14 cellular contexts compared by ENCODE assay signal in genomic region chr2:241156997-241157441, GRCh38. TPM values are rescaled to one million over a fixed set of nuclear protein-coding genes. Genes with fewer than 3 reads are reported as not detected.
DNase-seq lines count a peak whose midpoint lies in the region; ATAC-seq and TF ChIP-seq lines count a peak whose summit lies in the region.
"Had no signal": no experiment of that assay in that cellular context is flagged by ENCODE, and none has a peak within 500 bp of the region (broad histone marks: within the 10 kb centered on the region; RNA-seq: fewer than 3 reads in every experiment).

No MANE protein-coding gene starts in this region.

- no TSS peak for BruUV-seq in Caco-2 (replicated peaks; lab: Mats Ljungman, UMichigan)

- peaks cover 9% of the 10 kb centered on the region for H3K4me1 Mint-ChIP-seq in T-helper 17 cell
- no peaks in the 10 kb centered on the region for H3K4me1 Mint-ChIP-seq in Caco-2 (ENCODE audit: low read depth, unreplicated experiment)

- H3K4me1 ChIP-seq in tibial nerve (peaks cover 0 to 11% (median 0%) of the 10 kb centered on the region in 4 donors), Caco-2 (no peaks in the 10 kb centered on the region), HAP-1 (no peaks in the 10 kb centered on the region)

- intact Hi-C loops in Caco-2 (cut with micrococcal nuclease; ENCODE audit: unreplicated experiment) = no loop called here

- TF ChIP-seq POLR2A in tibial nerve (IDR thresholded peaks at IDR 0.05) = no peak

- DNase-seq in KBM-7 = peak; percentile 80
- no peak for DNase-seq in T-helper 17 cell
- DNase-seq in iPS-NIHi7 (ENCODE audit: extremely low spot score) = peak; percentile 37
- DNase-seq in tibial nerve (ENCODE audit: low spot score in 2 of 2) = no peak
- DNase-seq in Caco-2 = no peak
- DNase-seq in HAP-1 (ENCODE audit: low spot score in 2 of 2) = no peak
- DNase-seq: activated CD8-positive, alpha-beta memory T cell treated with anti-CD3 and anti-CD28 coated beads, Interleukin-2, amount 50 U/mL, for 48 hours; effector CD8-positive, alpha-beta T cell; left cardiac atrium had no signal

- H3K36me3 Mint-ChIP-seq in T-helper 17 cell (ENCODE audit: low read depth) (no peaks in the 10 kb centered on the region), Caco-2 (ENCODE audit: insufficient read depth, unreplicated experiment) (no peaks in the 10 kb centered on the region)
- H3K36me3 Mint-ChIP-seq: natural killer cell treated with Interleukin-12 subunit alpha and Interleukin-12 subunit beta and Interleukin-15 and Interleukin-18, amount 100 ng/mL, for 72 hours had no signal

- peak overlapping the region; percentile 39 for H3K27ac Mint-ChIP-seq in T-helper 17 cell
- no peak overlapping the region for H3K27ac Mint-ChIP-seq in Caco-2 (ENCODE audit: unreplicated experiment)

- H3K9me3 ChIP-seq in T-helper 17 cell (ENCODE audit: control insufficient read depth, low read length, poor library complexity, severe bottlenecking) (no peaks in the 10 kb centered on the region), tibial nerve (no peaks in the 10 kb centered on the region), Caco-2 (no peaks in the 10 kb centered on the region), HAP-1 (no peaks in the 10 kb centered on the region)
- H3K9me3 ChIP-seq: gastroesophageal sphincter had no signal

- H3K27me3 ChIP-seq in tibial nerve (no peaks in the 10 kb centered on the region), Caco-2 (replicated peaks; ENCODE audit: control insufficient read depth, insufficient read depth, low read length) (no peaks in the 10 kb centered on the region), HAP-1 (ENCODE audit: low read depth) (no peaks in the 10 kb centered on the region)
- H3K27me3 ChIP-seq: gastroesophageal sphincter had no signal

- TF ChIP-seq EP300 in tibial nerve (IDR thresholded peaks at IDR 0.05) = no peak

- no peaks in the 10 kb centered on the region for H3K9me3 Mint-ChIP-seq in Caco-2 (ENCODE audit: unreplicated experiment)
- H3K9me3 Mint-ChIP-seq: natural killer cell treated with Interleukin-12 subunit alpha and Interleukin-12 subunit beta and Interleukin-15 and Interleukin-18, amount 100 ng/mL, for 72 hours had no signal

- H3K4me3 ChIP-seq in tibial nerve (no peak overlapping the region), Caco-2 (ENCODE audit: low read depth, low read length) (no peak overlapping the region), HAP-1 (no peak overlapping the region)
- H3K4me3 ChIP-seq: gastroesophageal sphincter, skin epidermis had no signal

- WGBS in tibial nerve, 2 donors = 51 to 65% methylated on average over 5 of the region's 5 CpGs

- no peak overlapping the region for H3K4me3 Mint-ChIP-seq in T-helper 17 cell
- no peak overlapping the region for H3K4me3 Mint-ChIP-seq in Caco-2 (ENCODE audit: unreplicated experiment)
- H3K4me3 Mint-ChIP-seq: natural killer cell treated with Interleukin-12 subunit alpha and Interleukin-12 subunit beta and Interleukin-15 and Interleukin-18, amount 100 ng/mL, for 72 hours had no signal

- ATAC-seq in T-helper 17 cell (no peak), HG02885 (IDR thresholded peaks at IDR 0.05; ENCODE audit: poor library complexity, unreplicated experiment) (no peak)
- ATAC-seq: gastroesophageal sphincter; left cardiac atrium; natural killer cell treated with Interleukin-12 subunit alpha and Interleukin-12 subunit beta and Interleukin-15 and Interleukin-18, amount 100 ng/mL, for 72 hours had no signal

- peak overlapping the region; percentile 44 for H3K27ac ChIP-seq in C4-2B
- H3K27ac ChIP-seq in tibial nerve = no peak overlapping the region
- H3K27ac ChIP-seq: gastroesophageal sphincter, skin epidermis had no signal

- POLR2A ChIA-PET in Caco-2 (lab: Charles Lee) = no interaction called here

- no peak for TF ChIP-seq CTCF in C4-2B (conservative IDR thresholded peaks at IDR 0.05)
- no peak for TF ChIP-seq CTCF in tibial nerve (IDR thresholded peaks at IDR 0.05)
- TF ChIP-seq CTCF in Caco-2 (IDR thresholded peaks at IDR 0.05; ENCODE audit: insufficient read depth in 1 of 2, low read depth in 1 of 2, low read length in 1 of 2, severe bottlenecking in 1 of 2, unreplicated experiment in 1 of 2) = no peak

- H3K36me3 ChIP-seq in tibial nerve = peaks cover 0 to 84% (median 0%) of the 10 kb centered on the region in 3 donors
- H3K36me3 ChIP-seq in Caco-2 (ENCODE audit: control insufficient read depth, insufficient read depth, low read length) = no peaks in the 10 kb centered on the region
- peaks cover 34% of the 10 kb centered on the region for H3K36me3 ChIP-seq in HAP-1 (replicated peaks)

- CTCF ChIA-PET in Caco-2 (lab: Charles Lee) = no interaction called here

- H3K27me3 Mint-ChIP-seq in T-helper 17 cell (no peaks in the 10 kb centered on the region), Caco-2 (ENCODE audit: insufficient read depth, unreplicated experiment) (no peaks in the 10 kb centered on the region)
- H3K27me3 Mint-ChIP-seq: natural killer cell treated with Interleukin-12 subunit alpha and Interleukin-12 subunit beta and Interleukin-15 and Interleukin-18, amount 100 ng/mL, for 72 hours had no signal

- in situ Hi-C loops in KBM-7 (cut with MboI; ENCODE audit: low pct_unique_long_range_greater_than_20kb, low sequenced_read_pairs) (no loop called here), HAP-1 (cut with MboI; ENCODE audit: low sequenced_read_pairs) (no loop called here)

RNA-seq across cellular contexts. Expression of gene PPP1R7, which starts 6.8 kb away (rescaled TPM):
- total RNA-seq in T-helper 17 cell = 10 to 100 TPM; 40.0 to 54.8 TPM
- 10 to 100 TPM; 29.5 to 53.8 (median 38.1) TPM for total RNA-seq in tibial nerve
- 30.0 and 32.5 TPM in 2 replicates for total RNA-seq in Caco-2 (2022)

RNA-seq across cellular contexts. Expression of gene PASK, which starts 7.7 kb away (rescaled TPM):
- total RNA-seq in T-helper 17 cell (100 to 1,000 TPM; 108 to 163 TPM), tibial nerve (1 to 10 TPM; 4.1 to 8.1 (median 5.9) TPM), Caco-2 (2022) (21.1 and 21.2 TPM in 2 replicates)

RNA-seq across cellular contexts. Expression of gene ANO7, which starts 31.5 kb away (rescaled TPM):
- under 1 TPM; 0.16 to 0.20 TPM for total RNA-seq in T-helper 17 cell
- total RNA-seq in tibial nerve = 1 to 10 TPM in 1 of 4 donors, under 1 TPM in 3; 0.42 to 1.2 (median 0.51) TPM
- 4.1 and 4.7 TPM in 2 replicates for total RNA-seq in Caco-2 (2022)

RNA-seq across cellular contexts. Expression of gene MTERF4, which starts 54.9 kb away (rescaled TPM):
- 10 to 100 TPM; 66.7 to 82.9 TPM for total RNA-seq in T-helper 17 cell
- total RNA-seq in tibial nerve = 10 to 100 TPM; 28.9 to 60.5 (median 38.9) TPM
- total RNA-seq in Caco-2 (2022) = 19.6 and 22.2 TPM in 2 replicates

Comparison
In these comparisons a context has a peak if more than half of its experiments do, and no peak if none do; other contexts are left out.
1. DNase-seq: peak in KBM-7 (single experiment) and iPS-NIHi7 (single experiment); none in T-helper 17 cell (0 of 3), tibial nerve (0 of 2), Caco-2 (0 of 2) and HAP-1 (0 of 2).